In genomic region chr3:30319713-30320112, GRCh38 we compare ENCODE assay signal across 8 cellular contexts.
A peak's percentile ranks its signal among the peaks of the same experiment; 100 is the strongest.
DNase-seq lines count a peak whose midpoint lies in the region; ATAC-seq, FAIRE-seq and TF ChIP-seq lines count a peak whose summit lies in the region.

No MANE protein-coding gene starts in this region.

- no peaks in the 10 kb centered on the region for H3K27me3 Mint-ChIP-seq in stimulated activated naive B cell treated with anti-CD40 and anti-IgM and Interleukin-4, amounts not matched to agents 10 μg/mL and 1 μg/mL and 100 μg/mL, for 72 hours

- H3K4me1 Mint-ChIP-seq in stimulated activated naive B cell treated with anti-CD40 and anti-IgM and Interleukin-4, amounts not matched to agents 10 μg/mL and 1 μg/mL and 100 μg/mL, for 72 hours: peaks cover 8 to 20% of the 10 kb centered on the region in 2 donors

- TF ChIP-seq POLR2A in GM12892 (IDR thresholded peaks at IDR 0.05; ENCODE audit: low read depth, low read length): no peak

- peak; percentile 70 for ATAC-seq in HG03108 (IDR thresholded peaks at IDR 0.05; ENCODE audit: unreplicated experiment)
- peak; percentile 89 to 98 for ATAC-seq in stimulated activated naive B cell treated with anti-CD40 and anti-IgM and Interleukin-4, amounts not matched to agents 10 μg/mL and 1 μg/mL and 100 μg/mL, for 72 hours (replicated peaks)

- no peak overlapping the region for H3K27ac Mint-ChIP-seq in stimulated activated naive B cell treated with anti-CD40 and anti-IgM and Interleukin-4, amounts not matched to agents 10 μg/mL and 1 μg/mL and 100 μg/mL, for 72 hours

- H3K36me3 Mint-ChIP-seq in stimulated activated naive B cell treated with anti-CD40 and anti-IgM and Interleukin-4, amounts not matched to agents 10 μg/mL and 1 μg/mL and 100 μg/mL, for 72 hours: no peaks in the 10 kb centered on the region

- no peak for FAIRE-seq in GM12892 (lab: Jason Lieb, UNC)

- no peak overlapping the region for H3K4me3 Mint-ChIP-seq in stimulated activated naive B cell treated with anti-CD40 and anti-IgM and Interleukin-4, amounts not matched to agents 10 μg/mL and 1 μg/mL and 100 μg/mL, for 72 hours

- DNase-seq in activated gamma-delta T cell treated with Interleukin-2 at 50 U/mL for 16 hours (peak; percentile 19), activated gamma-delta T cell (lab: John Stamatoyannopoulos, UW) (no peak), RPMI8226 (peak; percentile 44), amniotic epithelial cell (ENCODE audit: low read depth) (peak; percentile 72), iris pigment epithelial cell (ENCODE audit: low read depth) (peak; percentile 83), GM12892 (ENCODE audit: insufficient read length) (no peak)
- DNase-seq in stimulated activated naive B cell treated with anti-CD40 and anti-IgM and Interleukin-4, amounts not matched to agents 10 μg/mL and 1 μg/mL and 100 μg/mL, for 72 hours: peak; percentile 37

- H3K9me3 Mint-ChIP-seq in stimulated activated naive B cell treated with anti-CD40 and anti-IgM and Interleukin-4, amounts not matched to agents 10 μg/mL and 1 μg/mL and 100 μg/mL, for 72 hours: peaks cover 5 to 7% of the 10 kb centered on the region in 2 donors

Comparison
In these comparisons a context has a peak if more than half of its experiments do, and no peak if none do; other contexts are left out.
1. DNase-seq: peak in activated gamma-delta T cell treated with Interleukin-2 at 50 U/mL for 16 hours (single experiment), RPMI8226 (single experiment), amniotic epithelial cell (single experiment), iris pigment epithelial cell (single experiment) and stimulated activated naive B cell treated with anti-CD40 and anti-IgM and Interleukin-4, amounts not matched to agents 10 μg/mL and 1 μg/mL and 100 μg/mL, for 72 hours (single experiment); none in activated gamma-delta T cell (single experiment) and GM12892 (single experiment).